ENCODE assay signal across 1 cellular context in genomic region chr2:73070651-73071451, GRCh38.
TF ChIP-seq lines count a peak whose summit lies in the region.

No MANE protein-coding gene starts in this region.

TF ChIP-seq in SK-N-SH treated with all-trans-retinoic acid at 6 μM for 48 hours, 23 proteins besides CTCF, POLR2A, EP300 and RAD21 (continued from another document):
- TF ChIP-seq POU6F1 (CRISPR knock-in tag; IDR thresholded peaks at IDR 0.05; ENCODE audit: borderline replicate concordance, low read depth) = no peak
- no peak for TF ChIP-seq PPARA (CRISPR knock-in tag; IDR thresholded peaks at IDR 0.05; ENCODE audit: borderline replicate concordance)
- no peak for TF ChIP-seq ZNF8 (CRISPR knock-in tag; IDR thresholded peaks at IDR 0.05)
